ENCODE assay signal across 22 cellular contexts in the genomic region with DNA sequence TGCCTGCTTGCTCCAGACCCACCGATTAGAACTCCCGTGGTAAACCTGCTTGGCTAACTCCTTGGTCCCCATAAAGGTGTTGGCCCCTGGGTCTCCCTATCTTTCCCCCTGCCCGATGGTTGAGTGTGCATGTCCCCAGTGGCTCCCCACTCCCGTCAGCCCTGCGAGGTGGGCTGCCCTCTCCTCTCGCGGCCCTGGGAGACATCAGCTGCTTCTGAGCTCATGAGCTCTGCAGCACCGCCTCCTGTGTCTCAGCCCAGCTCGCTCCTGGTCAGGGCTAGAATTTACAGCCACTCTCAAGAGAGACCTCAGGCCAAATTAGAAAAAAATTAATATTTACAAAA. TPM values are rescaled to one million over a fixed set of nuclear protein-coding genes. Genes with fewer than 3 reads are reported as not detected.
DNase-seq lines count a peak whose midpoint lies in the region; ATAC-seq, FAIRE-seq and TF ChIP-seq lines count a peak whose summit lies in the region.
"Had no signal": no experiment of that assay in that cellular context is flagged by ENCODE, and none has a peak within 500 bp of the region (broad histone marks: within the 10 kb centered on the region; RNA-seq: fewer than 3 reads in every experiment).

No MANE protein-coding gene starts in this region.

- H4K12ac ChIP-seq in trophoblast cell (ENCODE audit: low read depth, low read length) = no peak overlapping the region

- H3K36me3 ChIP-seq in HepG2 (replicated peaks in 1 of 2; ENCODE audit: control insufficient read depth in 1 of 2, insufficient read depth in 2 of 2, low read length in 2 of 2) = no peaks in the 10 kb centered on the region
- no peaks in the 10 kb centered on the region for H3K36me3 ChIP-seq in right lobe of liver
- H3K36me3 ChIP-seq in trophoblast cell (ENCODE audit: control insufficient read depth in 1 of 2, insufficient read depth in 2 of 2, low read length in 2 of 2) = no peaks in the 10 kb centered on the region
- H3K36me3 ChIP-seq in vagina = no peaks in the 10 kb centered on the region
- no peaks in the 10 kb centered on the region for H3K36me3 ChIP-seq in SJCRH30
- H3K36me3 ChIP-seq: BE2C had no signal

- no peaks in the 10 kb centered on the region for H3K4me1 Mint-ChIP-seq in activated CD8-positive, alpha-beta T cell treated with anti-CD3 and anti-CD28 coated beads for 36 hours (ENCODE audit: low read depth)
- H3K4me1 Mint-ChIP-seq: CD4-positive, alpha-beta memory T cell had no signal

- POLR2A ChIA-PET in HepG2 (lab: Yijun Ruan, JAX) = no interaction called here
- POLR2A ChIA-PET in activated CD8-positive, alpha-beta T cell treated with anti-CD3 and anti-CD28 coated beads for 36 hours (lab: Charles Lee) = no interaction called here

- H2AFZ ChIP-seq in HepG2 (ENCODE audit: low read length) = no peak overlapping the region
- H2AFZ ChIP-seq in trophoblast cell (ENCODE audit: insufficient read depth, low read length, poor library complexity) = no peak overlapping the region

- no peak overlapping the region for H4K91ac ChIP-seq in trophoblast cell (ENCODE audit: low read depth, low read length)

- no peak overlapping the region for H2BK5ac ChIP-seq in trophoblast cell (ENCODE audit: low read depth, low read length, poor library complexity)

- H3K4me2 ChIP-seq in HepG2 (ENCODE audit: low read depth, low read length) (no peak overlapping the region), trophoblast cell (ENCODE audit: low read length) (no peak overlapping the region)

- H3K36me3 Mint-ChIP-seq in activated CD8-positive, alpha-beta T cell treated with anti-CD3 and anti-CD28 coated beads for 36 hours (ENCODE audit: low read depth) = no peaks in the 10 kb centered on the region
- H3K36me3 Mint-ChIP-seq: CD4-positive, alpha-beta memory T cell had no signal

- CTCF ChIA-PET in HepG2 (lab: Yijun Ruan, JAX; ENCODE audit: low intra/inter-chr PET ratio, low total read pairs) = no interaction called here
- CTCF ChIA-PET in activated CD8-positive, alpha-beta T cell treated with anti-CD3 and anti-CD28 coated beads for 36 hours (lab: Charles Lee) = interaction anchor here (1.3 kb wide), 1 partner anchor 82 kb away, joined by 3 read pairs; no protein-coding TSS in a partner anchor

- H3K4me1 ChIP-seq in HepG2 (ENCODE audit: insufficient read depth, low read length) (no peaks in the 10 kb centered on the region), right lobe of liver (no peaks in the 10 kb centered on the region), trophoblast cell (ENCODE audit: control insufficient read depth in 1 of 2, insufficient read depth in 2 of 2, low read length in 2 of 2) (peaks cover 0 to 2% of the 10 kb centered on the region in 2 experiments), vagina (peaks cover 12% of the 10 kb centered on the region), SJCRH30 (no peaks in the 10 kb centered on the region)
- H3K4me1 ChIP-seq: BE2C had no signal

- in situ Hi-C loops in HepG2 (cut with HindIII; ENCODE audit: extremely low pct_ligation_motif_present, low pct_unique_long_range_greater_than_20kb) = no loop called here

- no peaks in the 10 kb centered on the region for H4K20me1 ChIP-seq in HepG2 (ENCODE audit: insufficient read depth, low read length)

- H3K23ac ChIP-seq in trophoblast cell (ENCODE audit: low read length) = no peak overlapping the region

- intact Hi-C loops in HepG2 (cut with micrococcal nuclease; ENCODE audit: unreplicated experiment) (no loop called here), right lobe of liver (cut with DNase I) (no loop called here), vagina (cut with DNase I) (loop anchor here (10.0 kb wide), 1 partner anchor 79 kb away; no protein-coding TSS in a partner anchor)
- intact Hi-C loops in activated CD8-positive, alpha-beta T cell treated with anti-CD3 and anti-CD28 coated beads for 36 hours (cut with micrococcal nuclease) = no loop called here

- H3K27me3 ChIP-seq in HepG2 (ENCODE audit: control insufficient read depth in 1 of 2, insufficient read depth in 2 of 2, low read length in 2 of 2) (peaks cover 6 to 55% of the 10 kb centered on the region in 2 experiments), right lobe of liver (no peaks in the 10 kb centered on the region), trophoblast cell (ENCODE audit: insufficient read depth, low read length) (no peaks in the 10 kb centered on the region), vagina (no peaks in the 10 kb centered on the region), SJCRH30 (no peaks in the 10 kb centered on the region)

- H3K9me3 Mint-ChIP-seq in activated CD8-positive, alpha-beta T cell treated with anti-CD3 and anti-CD28 coated beads for 36 hours = no peaks in the 10 kb centered on the region
- H3K9me3 Mint-ChIP-seq: CD4-positive, alpha-beta memory T cell; H9 had no signal

- TF ChIP-seq CTCF in HepG2 (CRISPR knock-in tag; IDR thresholded peaks at IDR 0.05) = no peak
- TF ChIP-seq CTCF in right lobe of liver (IDR thresholded peaks at IDR 0.05) = no peak
- no peak for TF ChIP-seq CTCF in vagina (IDR thresholded peaks at IDR 0.05)
- no peak for TF ChIP-seq CTCF in activated CD8-positive, alpha-beta T cell treated with anti-CD3 and anti-CD28 coated beads for 36 hours (IDR thresholded peaks at IDR 0.05)

- no peaks in the 10 kb centered on the region for H3K79me1 ChIP-seq in trophoblast cell (ENCODE audit: low read length)

- H3K18ac ChIP-seq in trophoblast cell (ENCODE audit: low read length) = no peak overlapping the region

- peak; percentile 30; the same call in 1 of the 3 replicates for ATAC-seq in HepG2
- no peak for ATAC-seq in right lobe of liver
- no peak for ATAC-seq in activated CD8-positive, alpha-beta T cell treated with anti-CD3 and anti-CD28 coated beads for 36 hours
- ATAC-seq: PC-3 had no signal

- no TSS peak for BruUV-seq in HepG2 (replicated peaks; lab: Mats Ljungman, UMichigan)

- H4K8ac ChIP-seq in trophoblast cell (ENCODE audit: low read depth, low read length) = no peak overlapping the region

- H3K9me3 ChIP-seq in HepG2 (ENCODE audit: low read length) = no peaks in the 10 kb centered on the region
- H3K9me3 ChIP-seq in right lobe of liver = no peaks in the 10 kb centered on the region
- H3K9me3 ChIP-seq in trophoblast cell (ENCODE audit: insufficient read depth, low read depth, low read length) = peaks cover 10% of the 10 kb centered on the region
- no peaks in the 10 kb centered on the region for H3K9me3 ChIP-seq in vagina
- H3K9me3 ChIP-seq in SJCRH30 (replicated peaks) = no peaks in the 10 kb centered on the region
- H3K9me3 ChIP-seq: BE2C had no signal

- no peak overlapping the region for H3K4me3 Mint-ChIP-seq in activated CD8-positive, alpha-beta T cell treated with anti-CD3 and anti-CD28 coated beads for 36 hours
- H3K4me3 Mint-ChIP-seq: CD4-positive, alpha-beta memory T cell; H9 had no signal

- DNase-seq in HepG2 (ENCODE audit: low spot score) (no peak), right lobe of liver (no peak), left kidney (ENCODE audit: low read depth, low spot score) (peak; percentile 53), trophoblast cell (no peak), vagina (ENCODE audit: extremely low spot score in 2 of 2) (no peak), pons (ENCODE audit: low spot score) (no peak), SJCRH30 (no peak)
- DNase-seq in activated CD8-positive, alpha-beta T cell treated with anti-CD3 and anti-CD28 coated beads for 36 hours = no peak
- DNase-seq: BE2C; CD4-positive, alpha-beta memory T cell; DMS79; H9; MV-4-11; NCI-H1417 treated with DMSO at 0.1 percent for 48 hours; NCI-H2029; NCI-H2171 treated with DMSO at 0.1 percent for 48 hours; NCI-H446 treated with DMSO at 0.1 percent for 48 hours; NCI-H748 treated with DMSO at 0.1 percent for 48 hours; PC-3 had no signal

- H3K4me3 ChIP-seq in HepG2 (replicated peaks in 1 of 3; ENCODE audit: insufficient read depth in 1 of 3, low read depth in 2 of 3, low read length in 3 of 3) (no peak overlapping the region), right lobe of liver (no peak overlapping the region), trophoblast cell (ENCODE audit: low read depth, low read length) (peak overlapping the region; percentile 20), vagina (no peak overlapping the region), SJCRH30 (no peak overlapping the region)

- no peak for FAIRE-seq in HepG2 (lab: Jason Lieb, UNC)
- FAIRE-seq: D721Med had no signal

- TF ChIP-seq EP300 in HepG2 (IDR thresholded peaks at IDR 0.05; ENCODE audit: low read depth in 2 of 2, low read length in 2 of 2) = no peak
- TF ChIP-seq EP300 in HepG2 (CRISPR knock-in tag; IDR thresholded peaks at IDR 0.05; ENCODE audit: borderline replicate concordance) = no peak

- no peaks in the 10 kb centered on the region for H3K79me2 ChIP-seq in HepG2 (ENCODE audit: insufficient read depth, low read length)
- H3K79me2 ChIP-seq in trophoblast cell (ENCODE audit: control insufficient read depth, insufficient read depth, low read length, poor library complexity) = no peaks in the 10 kb centered on the region

- H3K4ac ChIP-seq in trophoblast cell (ENCODE audit: low read depth, low read length) = no peak overlapping the region

- H3K27ac ChIP-seq in HepG2 (ENCODE audit: extremely low read length, insufficient read depth, low read length) (no peak overlapping the region), right lobe of liver (no peak overlapping the region), trophoblast cell (ENCODE audit: low read depth, low read length) (no peak overlapping the region), vagina (peak overlapping the region; percentile 33), SJCRH30 (no peak overlapping the region)
- H3K27ac ChIP-seq: 22Rv1 had no signal

- no peaks in the 10 kb centered on the region for H3K27me3 Mint-ChIP-seq in activated CD8-positive, alpha-beta T cell treated with anti-CD3 and anti-CD28 coated beads for 36 hours

- no peak overlapping the region for H3K14ac ChIP-seq in trophoblast cell (ENCODE audit: low read length)

- H2AK5ac ChIP-seq in trophoblast cell (ENCODE audit: low read length) = no peak overlapping the region

- 53% methylated on average over 5 of the region's 9 CpGs for WGBS in HepG2 (ENCODE audit: low lambda C conversion rate)
- WGBS in right lobe of liver (ENCODE audit: insufficient coverage, low coverage, low lambda C conversion rate, missing lambda C conversion rate) = 75% methylated on average over 8 of the region's 9 CpGs
- WGBS in trophoblast cell (ENCODE audit: extremely low coverage, insufficient coverage, insufficient read length) = no CpG with 5 or more reads among the region's 9 CpGs

- no peak for TF ChIP-seq RAD21 in HepG2 (CRISPR knock-in tag; IDR thresholded peaks at IDR 0.05)

- no peak for TF ChIP-seq POLR2A in HepG2 (IDR thresholded peaks at IDR 0.05; ENCODE audit: insufficient read depth in 1 of 2, low read depth in 2 of 2, low read length in 2 of 2)
- no peak for TF ChIP-seq POLR2A in right lobe of liver (IDR thresholded peaks at IDR 0.05)
- no peak for TF ChIP-seq POLR2A in vagina (IDR thresholded peaks at IDR 0.05)

- H2BK12ac ChIP-seq in trophoblast cell (ENCODE audit: low read length) = no peak overlapping the region

- H3K9ac ChIP-seq in HepG2 (ENCODE audit: insufficient read depth, low read depth, low read length) (no peak overlapping the region), trophoblast cell (ENCODE audit: low read length) (no peak overlapping the region)

- no peak overlapping the region for H2BK120ac ChIP-seq in trophoblast cell (ENCODE audit: insufficient read depth, low read length, poor library complexity)

- H3K27ac Mint-ChIP-seq in activated CD8-positive, alpha-beta T cell treated with anti-CD3 and anti-CD28 coated beads for 36 hours = no peak overlapping the region

RNA-seq across cellular contexts. Expression of gene ZBTB21, which starts 15.9 kb away (rescaled TPM):
- 6.1 and 7.7 TPM in 2 replicates for total RNA-seq in HepG2 (2016; rRNA removed; fragmentation: Illumina TruSeq; extraction: Trizol)
- 0.97 and 1.3 TPM in 2 replicates for total RNA-seq in HepG2 (2016; cell fraction: cytosol; rRNA removed; fragmentation: Illumina TruSeq; extraction: Trizol; ENCODE audit: low read depth)
- total RNA-seq in HepG2 (2016; cell fraction: insoluble cytoplasmic fraction; rRNA removed; fragmentation: Illumina TruSeq; extraction: Trizol) = 5.5 and 8.3 TPM in 2 replicates
- total RNA-seq in HepG2 (2016; cell fraction: membrane; rRNA removed; fragmentation: Illumina TruSeq; extraction: Trizol) = 3.0 and 3.4 TPM in 2 replicates
- total RNA-seq in HepG2 (2016; cell fraction: nucleus; rRNA removed; fragmentation: Illumina TruSeq; extraction: Trizol) = 8.5 and 10.3 TPM in 2 replicates
- polyA plus RNA-seq in HepG2 (2011; rRNA removed) = 2.5 and 4.5 TPM in 2 replicates
- polyA plus RNA-seq in HepG2 (2011; cell fraction: cytosol; rRNA removed) = 1.6 and 2.3 TPM in 2 replicates
- 4.3 and 8.3 TPM in 2 replicates for polyA plus RNA-seq in HepG2 (2011; cell fraction: nucleus; rRNA removed)
- polyA plus RNA-seq in HepG2 (2012) = 3.7 and 5.1 TPM in 2 replicates
- 0.25 TPM in 2 replicates for polyA plus RNA-seq in HepG2 (2016; cell fraction: cytosol; fragmentation: Illumina TruSeq; extraction: Trizol; ENCODE audit: low read depth)
- polyA plus RNA-seq in HepG2 (2016; cell fraction: insoluble cytoplasmic fraction; fragmentation: Illumina TruSeq; extraction: Trizol; ENCODE audit: low read depth) = 5.7 and 5.8 TPM in 2 replicates
- polyA plus RNA-seq in HepG2 (2016; cell fraction: membrane; fragmentation: Illumina TruSeq; extraction: Trizol; ENCODE audit: low read depth) = 0.60 and 0.90 TPM in 2 replicates
- polyA plus RNA-seq in HepG2 (2016; cell fraction: nucleus; fragmentation: Illumina TruSeq; extraction: Trizol; ENCODE audit: insufficient read depth, low read depth) = 8.0 and 9.0 TPM in 2 replicates
- 6.1 and 21.7 TPM in 2 replicates for polyA minus RNA-seq in HepG2 (2011; rRNA and poly(A)+ RNA removed; ENCODE audit: low replicate concordance)
- 4.0 and 6.0 TPM in 2 replicates for polyA minus RNA-seq in HepG2 (2011; cell fraction: cytosol; rRNA and poly(A)+ RNA removed)
- 14.5 and 16.0 TPM in 2 replicates for polyA minus RNA-seq in HepG2 (2011; cell fraction: nucleus; rRNA and poly(A)+ RNA removed)
- 10 to 100 TPM in 4 of 6 experiments, 1 to 10 TPM in 2; 3.0 to 28.5 (median 11.2) TPM for total RNA-seq in right lobe of liver
- polyA plus RNA-seq in trophoblast cell (2013) = 7.5 TPM in 2 replicates
- total RNA-seq in vagina = 16.7 TPM
- 10 to 100 TPM; 29.6 to 29.7 TPM for total RNA-seq in activated CD8-positive, alpha-beta T cell treated with anti-CD3 and anti-CD28 coated beads for 36 hours
- total RNA-seq in SJCRH30 (2014; rRNA removed; shearing (Covaris generic)) = 20.5 and 25.7 TPM in 2 replicates

RNA-seq across cellular contexts. Expression of gene UMODL1, which starts 45.1 kb away (rescaled TPM):
- total RNA-seq in HepG2 (2016; rRNA removed; fragmentation: Illumina TruSeq; extraction: Trizol) (not detected in 2 replicates), right lobe of liver (1 to 10 TPM in 2 of 6 experiments, under 1 TPM in 2, not detected in 2; 0.06 to 1.2 (median 0.75) TPM), vagina (not detected)
- total RNA-seq in HepG2 (2016; cell fraction: cytosol; rRNA removed; fragmentation: Illumina TruSeq; extraction: Trizol; ENCODE audit: low read depth) = not detected in 2 replicates
- not detected in 2 replicates for total RNA-seq in HepG2 (2016; cell fraction: insoluble cytoplasmic fraction; rRNA removed; fragmentation: Illumina TruSeq; extraction: Trizol)
- total RNA-seq in HepG2 (2016; cell fraction: membrane; rRNA removed; fragmentation: Illumina TruSeq; extraction: Trizol) = not detected in 2 replicates
- total RNA-seq in HepG2 (2016; cell fraction: nucleus; rRNA removed; fragmentation: Illumina TruSeq; extraction: Trizol) = not detected in 2 replicates
- not detected in 2 replicates for polyA plus RNA-seq in HepG2 (2011; rRNA removed)
- polyA plus RNA-seq in HepG2 (2011; cell fraction: cytosol; rRNA removed) = not detected in 2 replicates
- polyA plus RNA-seq in HepG2 (2011; cell fraction: nucleus; rRNA removed) = not detected in 2 replicates
- not detected in 2 replicates for polyA plus RNA-seq in HepG2 (2012)
- polyA plus RNA-seq in HepG2 (2016; cell fraction: cytosol; fragmentation: Illumina TruSeq; extraction: Trizol; ENCODE audit: low read depth) = not detected in 2 replicates
- polyA plus RNA-seq in HepG2 (2016; cell fraction: insoluble cytoplasmic fraction; fragmentation: Illumina TruSeq; extraction: Trizol; ENCODE audit: low read depth) = not detected in 2 replicates
- polyA plus RNA-seq in HepG2 (2016; cell fraction: membrane; fragmentation: Illumina TruSeq; extraction: Trizol; ENCODE audit: low read depth) = not detected in 2 replicates
- not detected in 2 replicates for polyA plus RNA-seq in HepG2 (2016; cell fraction: nucleus; fragmentation: Illumina TruSeq; extraction: Trizol; ENCODE audit: insufficient read depth, low read depth)
- polyA minus RNA-seq in HepG2 (2011; rRNA and poly(A)+ RNA removed; ENCODE audit: low replicate concordance) = not detected in 2 replicates
- not detected in 2 replicates for polyA minus RNA-seq in HepG2 (2011; cell fraction: cytosol; rRNA and poly(A)+ RNA removed)
- not detected in 2 replicates for polyA minus RNA-seq in HepG2 (2011; cell fraction: nucleus; rRNA and poly(A)+ RNA removed)
- not detected in 2 replicates for polyA plus RNA-seq in trophoblast cell (2013)
- not detected for total RNA-seq in activated CD8-positive, alpha-beta T cell treated with anti-CD3 and anti-CD28 coated beads for 36 hours
- total RNA-seq in SJCRH30 (2014; rRNA removed; shearing (Covaris generic)) = 0.30 and 0.79 TPM in 2 replicates
- total RNA-seq: H9, HT1080, PC-3 had no signal
